ENCODE assay signal across 8 cellular contexts in genomic region chr16:30409125-30410060, GRCh38. TPM values are rescaled to one million over a fixed set of nuclear protein-coding genes. Genes with fewer than 3 reads are reported as not detected.
DNase-seq lines count a peak whose midpoint lies in the region; ATAC-seq and TF ChIP-seq lines count a peak whose summit lies in the region.

No MANE protein-coding gene starts in this region.

- TF ChIP-seq CTCF in C4-2B (conservative IDR thresholded peaks at IDR 0.05), result peak; percentile 95
- TF ChIP-seq CTCF in heart right ventricle (IDR thresholded peaks at IDR 0.05), result peak; percentile 92 to 98 (median 96)
- peak; percentile 90 to 95 (median 92) for TF ChIP-seq CTCF in uterus (IDR thresholded peaks at IDR 0.05)

- H3K27me3 ChIP-seq in adipocyte (replicated peaks; ENCODE audit: control insufficient read depth, insufficient read depth, low read length) (no peaks in the 10 kb centered on the region), heart right ventricle (no peaks in the 10 kb centered on the region), uterus (no peaks in the 10 kb centered on the region)

- H3K36me3 ChIP-seq in adipocyte (ENCODE audit: control insufficient read depth, insufficient read depth, low read length, severe bottlenecking) (peaks cover 24% of the 10 kb centered on the region), heart right ventricle (peaks cover 0 to 45% (median 0%) of the 10 kb centered on the region in 9 donors), uterus (no peaks in the 10 kb centered on the region)

- ATAC-seq in heart right ventricle, result peak; percentile 63 to 90 (median 78)

- intact Hi-C loops in heart right ventricle (cut with DNase I), result loop anchor here in 7 of 10 donors (5.0 to 10.0 kb wide), 8 partner anchors 42 to 345 kb away; partner anchors contain the start of genes YPEL3 (in 4 of the 7), TBX6 (in 3 of the 7), CD2BP2 (in 2 of the 7) and ALDOA (in 1 of the 7)
- intact Hi-C loops in uterus (cut with DNase I; ENCODE audit: low total_unique reads), result no loop called here

- H3K9me3 ChIP-seq in adipocyte (ENCODE audit: control insufficient read depth, low read length), result no peaks in the 10 kb centered on the region
- no peaks in the 10 kb centered on the region for H3K9me3 ChIP-seq in heart right ventricle
- H3K9me3 ChIP-seq in uterus, result no peaks in the 10 kb centered on the region

- WGBS in heart right ventricle, 2 donors, result 42 to 48% methylated on average over 15 of the region's 15 CpGs

- peak overlapping the region; percentile 63 for H3K9ac ChIP-seq in adipocyte (ENCODE audit: low read length)

- peaks cover 23% of the 10 kb centered on the region for H3K4me1 ChIP-seq in adipocyte (ENCODE audit: control insufficient read depth, insufficient read depth, low read length)
- H3K4me1 ChIP-seq in heart right ventricle, result peaks cover 7 to 39% (median 26%) of the 10 kb centered on the region in 9 donors
- peaks cover 9 to 13% of the 10 kb centered on the region in 2 donors for H3K4me1 ChIP-seq in uterus

- TF ChIP-seq POLR2A in uterus (IDR thresholded peaks at IDR 0.05), result no peak

- DNase-seq in GOT3 (lab: John Stamatoyannopoulos, UW) (peak; percentile 48), NCI-H146 treated with DMSO at 0.1 percent for 48 hours (lab: John Stamatoyannopoulos, UW; ENCODE audit: unreplicated experiment) (peak; percentile 83), T-helper 1 cell (peak; percentile 79 to 93 (median 84)), adipocyte (ENCODE audit: low read depth) (peak; percentile 95), heart right ventricle (peak; percentile 92 to 93), putamen (ENCODE audit: low spot score) (peak; percentile 84), uterus (peak; percentile 90 to 91)

- H3K27ac ChIP-seq in C4-2B, result peak overlapping the region; percentile 3; the same call in 1 of the 2 replicates
- peak overlapping the region in 8 of 10 donors; percentile 3 to 84 (median 36) for H3K27ac ChIP-seq in heart right ventricle
- peak overlapping the region; percentile 20 to 32 for H3K27ac ChIP-seq in uterus

- H3K4me3 ChIP-seq in adipocyte (ENCODE audit: low read length) (peak overlapping the region; percentile 48), heart right ventricle (peak overlapping the region in 2 of 10 donors; percentile 1 to 16), uterus (no peak overlapping the region)

RNA-seq across cellular contexts. Expression of gene ZNF771, which starts 2.0 kb away (rescaled TPM):
- total RNA-seq in heart right ventricle (1 to 10 TPM; 3.8 to 9.0 (median 5.1) TPM), uterus (10 to 100 TPM; 12.2 to 75.3 (median 25.6) TPM)
- 10 to 100 TPM in 1 of 2 donors, 1 to 10 TPM in 1; 5.0 to 23.2 TPM for polyA plus RNA-seq in heart right ventricle

RNA-seq across cellular contexts. Expression of gene ZNF48, which starts 14.2 kb away (rescaled TPM):
- total RNA-seq in heart right ventricle (1 to 10 TPM; 3.2 to 6.6 (median 5.4) TPM), uterus (10 to 100 TPM in 3 of 4 donors, 1 to 10 TPM in 1; 2.6 to 21.0 (median 12.7) TPM)
- 1 to 10 TPM; 2.2 to 8.0 TPM for polyA plus RNA-seq in heart right ventricle

RNA-seq across cellular contexts. Expression of gene DCTPP1, which starts 20.4 kb away (rescaled TPM):
- total RNA-seq in heart right ventricle, result 10 to 100 TPM; 22.8 to 39.9 (median 29.7) TPM
- polyA plus RNA-seq in heart right ventricle, result 10 to 100 TPM; 12.0 to 42.6 TPM
- 10 to 100 TPM; 10.2 to 51.5 (median 28.7) TPM for total RNA-seq in uterus

RNA-seq across cellular contexts. Expression of gene SEPTIN1, which starts 27.0 kb away (rescaled TPM):
- 1 to 10 TPM in 9 of 10 donors, under 1 TPM in 1; 0.97 to 6.8 (median 1.4) TPM for total RNA-seq in heart right ventricle
- polyA plus RNA-seq in heart right ventricle, result 1 to 10 TPM in 1 of 2 donors, under 1 TPM in 1; 0.78 to 3.4 TPM
- 1 to 10 TPM in 2 of 4 donors, not detected in 2; 1.0 to 5.3 TPM for total RNA-seq in uterus

RNA-seq across cellular contexts. Expression of gene MYL11, which starts 34.8 kb away (rescaled TPM):
- total RNA-seq in heart right ventricle (not detected), uterus (1 to 10 TPM in 1 of 4 donors, not detected in 3; 1.2 TPM)
- polyA plus RNA-seq in heart right ventricle, result 1 to 10 TPM in 1 of 2 donors, under 1 TPM in 1; 0.41 to 3.7 TPM
